Comparison of ENCODE assay signal across 8 cellular contexts in the genomic region with DNA sequence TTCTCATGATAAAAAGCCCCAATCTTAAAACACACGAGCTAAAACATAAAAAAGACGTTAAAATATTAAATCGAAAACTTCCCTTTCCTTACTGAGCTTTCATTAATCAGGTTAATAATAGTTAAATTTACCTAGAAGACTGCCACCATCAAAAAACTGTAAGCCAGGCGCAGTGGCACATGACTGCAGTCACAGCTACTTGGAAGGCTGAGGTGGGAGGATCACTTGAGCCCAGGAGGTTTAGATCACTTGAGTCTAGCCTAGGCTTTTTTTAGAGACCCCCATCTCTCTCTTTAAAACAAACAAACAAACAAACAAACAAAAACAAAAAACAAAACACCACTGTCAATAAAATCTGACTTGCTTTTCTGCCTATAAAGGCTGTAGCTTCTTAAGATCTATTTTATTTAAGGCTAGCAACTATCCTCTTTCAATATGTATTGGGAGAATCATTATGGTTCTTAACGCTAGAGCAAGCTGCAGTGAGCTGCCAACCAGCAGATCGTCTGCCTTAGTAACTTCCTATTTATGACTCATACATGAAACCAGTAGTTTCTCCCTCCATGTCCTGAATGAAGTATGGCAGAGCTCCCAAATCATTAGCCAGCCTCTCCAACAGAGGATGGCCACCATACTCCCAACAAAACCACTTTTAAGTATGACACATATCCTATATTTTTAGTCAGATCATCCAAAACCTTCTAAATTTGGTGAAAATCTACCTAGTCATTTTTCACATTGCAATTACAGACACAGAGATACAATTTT.
DNase-seq lines count a peak whose midpoint lies in the region; ATAC-seq and TF ChIP-seq lines count a peak whose summit lies in the region.

No MANE protein-coding gene starts in this region.

- H3K4me3 ChIP-seq in prostate gland, result no peak overlapping the region

- 64% methylated on average over 6 of the region's 6 CpGs for WGBS in prostate gland

- H3K4me1 ChIP-seq in prostate gland (replicated peaks), result no peaks in the 10 kb centered on the region

- H3K36me3 ChIP-seq in prostate gland, result no peaks in the 10 kb centered on the region

- no peak for TF ChIP-seq POLR2A in prostate gland (IDR thresholded peaks at IDR 0.05)

- H3K27me3 ChIP-seq in prostate gland (replicated peaks; ENCODE audit: insufficient read depth), result no peaks in the 10 kb centered on the region

- H3K27ac ChIP-seq in prostate gland, result no peak overlapping the region

- ATAC-seq in GM19452 (IDR thresholded peaks at IDR 0.05; ENCODE audit: unreplicated experiment) (peak; percentile 83), HG03469 (IDR thresholded peaks at IDR 0.05; ENCODE audit: unreplicated experiment) (peak; percentile 77), left ventricle myocardium superior (peak; percentile 63)

- no peak for TF ChIP-seq CTCF in prostate gland (IDR thresholded peaks at IDR 0.05)

- no peaks in the 10 kb centered on the region for H3K9me3 ChIP-seq in prostate gland

- intact Hi-C loops in left ventricle myocardium superior (cut with micrococcal nuclease) (no loop called here), prostate gland (cut with DNase I) (no loop called here)

- DNase-seq in EH (ENCODE audit: low read depth) (peak; percentile 94), SW480 (ENCODE audit: low spot score) (peak; percentile 97), left ventricle myocardium superior (no peak), NCI-H187 (lab: John Stamatoyannopoulos, UW) (no peak), prostate gland (ENCODE audit: low spot score) (no peak), T1000 (lab: John Stamatoyannopoulos, UW) (no peak)

Comparison
In these comparisons a context has a peak if more than half of its experiments do, and no peak if none do; other contexts are left out.
1. DNase-seq: peak in EH (single experiment) and SW480 (single experiment); none in left ventricle myocardium superior (single experiment), NCI-H187 (0 of 2), prostate gland (single experiment) and T1000 (single experiment).
2. Peak in every context shown above with its lines, with median percentiles within 50 percentile points of each other: ATAC-seq.